In the genomic region with DNA sequence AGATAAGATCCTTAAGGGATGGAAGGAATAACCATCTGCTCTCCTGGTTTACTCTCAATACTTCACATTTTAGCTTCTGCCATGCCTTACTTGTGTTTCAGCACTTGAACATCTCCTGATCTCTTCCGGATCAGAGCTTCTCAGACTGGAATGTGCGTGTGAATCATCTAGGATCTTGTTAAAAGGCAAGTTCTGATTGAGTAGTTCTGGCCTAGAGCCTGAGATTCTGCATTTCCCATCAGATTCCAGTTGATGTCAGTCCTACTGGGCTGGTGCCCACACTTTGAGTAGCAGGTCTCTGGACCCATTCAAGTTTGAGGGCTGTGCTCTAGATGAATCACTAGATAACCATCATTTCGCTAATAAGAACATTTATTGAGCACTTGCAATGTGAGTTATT, we compare ENCODE assay signal across 23 cellular contexts. TPM values are rescaled to one million over a fixed set of nuclear protein-coding genes. Genes with fewer than 3 reads are reported as not detected.
"Had no signal": no experiment of that assay in that cellular context is flagged by ENCODE, and none has a peak within 500 bp of the region (broad histone marks: within the 10 kb centered on the region; RNA-seq: fewer than 3 reads in every experiment).

No MANE protein-coding gene starts in this region.

- DNase-seq: activated CD4-positive, alpha-beta T cell treated with anti-CD3 and anti-CD28 coated beads, Interleukin-2, amount 10 ng/mL, durations not matched to agents 24 days and 14 days; activated CD8-positive, alpha-beta T cell treated with anti-CD3 and anti-CD28 coated beads for 36 hours; activated naive CD4-positive, alpha-beta T cell; activated naive CD8-positive, alpha-beta T cell treated with anti-CD3 and anti-CD28 coated beads for 36 hours; activated T-cell treated with anti-CD3 and anti-CD28 coated beads, Interleukin-2, amount 50 U/mL, for 1 hour; amygdala; brain microvascular endothelial cell; central memory CD4-positive, alpha-beta T cell; foreskin melanocyte; glutamatergic neuron; hypothalamus; midbrain; occipital lobe; stimulated activated CD4-positive, alpha-beta T cell treated with anti-CD3 and anti-CD28 coated beads, Interleukin-12 subunit alpha, Interleukin-12 subunit beta, amount 100 ng/mL, for 4 hours; stimulated activated CD4-positive, alpha-beta T cell treated with anti-CD3 and anti-CD28 coated beads, Interleukin-1b, Interleukin-23, amount 100 ng/mL, for 48 hours; stimulated activated CD8-positive, alpha-beta memory T cell treated with anti-CD3 and anti-CD28 coated beads, Interleukin-4, amount 100 ng/mL, for 48 hours; stimulated activated naive CD4-positive, alpha-beta T cell; T-helper 9 cell had no signal

- H3K36me3 ChIP-seq: brain microvascular endothelial cell had no signal

- H3K27ac ChIP-seq: brain microvascular endothelial cell had no signal

- ATAC-seq: activated CD8-positive, alpha-beta T cell treated with anti-CD3 and anti-CD28 coated beads for 36 hours; activated T-helper 17 cell treated with anti-CD3 and anti-CD28 coated beads, Interleukin-2, amount 50 U/mL, for 72 hours; esophagus mucosa; left lobe of liver had no signal

- H3K27me3 ChIP-seq: brain microvascular endothelial cell had no signal

RNA-seq across cellular contexts. Expression of gene NDP, which starts 20.0 kb away (rescaled TPM):
- total RNA-seq: activated CD4-positive, alpha-beta T cell treated with anti-CD3 and anti-CD28 coated beads, Interleukin-2, amount 10 ng/mL, durations not matched to agents 24 days and 14 days; activated CD8-positive, alpha-beta T cell treated with anti-CD3 and anti-CD28 coated beads for 36 hours; activated naive CD8-positive, alpha-beta T cell treated with anti-CD3 and anti-CD28 coated beads for 36 hours; esophagus mucosa; left lobe of liver; lung microvascular endothelial cell had no signal
- polyA plus RNA-seq: keratinocyte had no signal
